Comparison of ENCODE assay signal across 23 cellular contexts in the genomic region with DNA sequence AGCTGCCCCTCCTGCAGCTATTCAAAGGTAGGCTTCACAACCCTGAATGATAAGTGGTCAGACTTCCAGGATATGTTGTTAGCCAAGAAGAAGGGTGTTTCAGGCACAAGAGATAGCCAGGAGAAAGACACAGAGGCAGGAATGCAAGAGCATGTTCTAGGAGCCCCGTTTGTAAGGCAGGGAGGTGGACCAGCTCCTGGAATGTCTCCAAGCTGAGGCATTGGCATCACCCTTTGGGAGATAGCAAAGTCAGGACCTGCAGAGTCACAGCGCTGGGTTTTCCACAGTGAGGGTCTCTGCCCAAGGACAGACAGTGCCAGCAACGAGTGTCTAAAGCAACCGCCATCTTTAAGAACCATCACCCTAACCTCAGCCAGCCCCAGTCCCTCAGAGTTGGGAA.
"Had no signal": no experiment of that assay in that cellular context is flagged by ENCODE, and none has a peak within 500 bp of the region (broad histone marks: within the 10 kb centered on the region; RNA-seq: fewer than 3 reads in every experiment).

No MANE protein-coding gene starts in this region.

- ATAC-seq: activated CD4-positive, alpha-beta T cell treated with anti-CD3 and anti-CD28 coated beads for 36 hours; body of pancreas; esophagus mucosa; left lobe of liver; naive thymus-derived CD8-positive, alpha-beta T cell; T-helper 17 cell had no signal

- H3K36me3 ChIP-seq: cardiac muscle cell, neutrophil, thyroid gland had no signal

- H3K9me3 Mint-ChIP-seq: activated B cell treated with CpG ODN at 0.5 μM for 24 hours; activated T-helper 1 cell treated with anti-CD3 and anti-CD28 coated beads, Interleukin-12 subunit alpha, Interleukin-12 subunit beta, Interleukin-2, Interleukin-4 antibody, amounts not matched to agents 30 ng/mL and 10 ng/mL and 1 ng/mL, durations not matched to agents 14 hours and 24 hours and 36 hours; immature natural killer cell; naive thymus-derived CD8-positive, alpha-beta T cell had no signal

- H3K27me3 Mint-ChIP-seq: activated CD4-positive, alpha-beta T cell treated with anti-CD3 and anti-CD28 coated beads for 36 hours; naive thymus-derived CD8-positive, alpha-beta T cell had no signal

- DNase-seq: activated B cell treated with CpG ODN at 0.5 μM for 24 hours; activated CD4-positive, alpha-beta T cell treated with anti-CD3 and anti-CD28 coated beads for 36 hours; activated CD4-positive, alpha-beta T cell treated with anti-CD3 and anti-CD28 coated beads, Interleukin-2, amount 50 U/mL, for 4 hours; activated gamma-delta T cell; activated naive CD4-positive, alpha-beta T cell treated with anti-CD3 and anti-CD28 coated beads, Interleukin-2, amount 50 U/mL, for 16 hours; anterior cingulate cortex; body of pancreas; dermis blood vessel endothelial cell; effector memory CD4-positive, alpha-beta T cell; foreskin melanocyte; immature natural killer cell; naive thymus-derived CD8-positive, alpha-beta T cell; stimulated activated CD4-positive, alpha-beta T cell treated with anti-CD3 and anti-CD28 coated beads, Interleukin-2, amount 100 ng/mL, for 48 hours; stimulated activated naive CD4-positive, alpha-beta T cell treated with Interleukin-2 at 50 U/mL for 16 hours; SW 1271; T-helper 17 cell; thyroid gland had no signal

- H3K27me3 ChIP-seq: body of pancreas, cardiac muscle cell, neutrophil, thyroid gland had no signal

- H3K9me3 ChIP-seq: body of pancreas, neutrophil, thyroid gland had no signal

- H3K4me1 Mint-ChIP-seq: immature natural killer cell; naive thymus-derived CD8-positive, alpha-beta T cell had no signal

- H3K27ac ChIP-seq: body of pancreas, cardiac muscle cell, neutrophil, thyroid gland had no signal

- H3K36me3 Mint-ChIP-seq: immature natural killer cell; naive thymus-derived CD8-positive, alpha-beta T cell had no signal

- H3K4me3 Mint-ChIP-seq: activated B cell treated with CpG ODN at 0.5 μM for 24 hours; activated CD4-positive, alpha-beta T cell treated with anti-CD3 and anti-CD28 coated beads for 36 hours; activated T-helper 1 cell treated with anti-CD3 and anti-CD28 coated beads, Interleukin-12 subunit alpha, Interleukin-12 subunit beta, Interleukin-2, Interleukin-4 antibody, amounts not matched to agents 30 ng/mL and 10 ng/mL and 1 ng/mL, durations not matched to agents 14 hours and 24 hours and 36 hours; immature natural killer cell; naive thymus-derived CD8-positive, alpha-beta T cell; T-helper 17 cell had no signal

- H3K4me3 ChIP-seq: body of pancreas, cardiac muscle cell, lung, thyroid gland had no signal

- H3K27ac Mint-ChIP-seq: activated B cell treated with CpG ODN at 0.5 μM for 24 hours; activated CD4-positive, alpha-beta T cell treated with anti-CD3 and anti-CD28 coated beads for 36 hours; activated T-helper 1 cell treated with anti-CD3 and anti-CD28 coated beads, Interleukin-12 subunit alpha, Interleukin-12 subunit beta, Interleukin-2, Interleukin-4 antibody, amounts not matched to agents 30 ng/mL and 10 ng/mL and 1 ng/mL, durations not matched to agents 14 hours and 24 hours and 36 hours; immature natural killer cell; naive thymus-derived CD8-positive, alpha-beta T cell; T-helper 17 cell had no signal
